Comparison of ENCODE assay signal across 29 cellular contexts in the genomic region with DNA sequence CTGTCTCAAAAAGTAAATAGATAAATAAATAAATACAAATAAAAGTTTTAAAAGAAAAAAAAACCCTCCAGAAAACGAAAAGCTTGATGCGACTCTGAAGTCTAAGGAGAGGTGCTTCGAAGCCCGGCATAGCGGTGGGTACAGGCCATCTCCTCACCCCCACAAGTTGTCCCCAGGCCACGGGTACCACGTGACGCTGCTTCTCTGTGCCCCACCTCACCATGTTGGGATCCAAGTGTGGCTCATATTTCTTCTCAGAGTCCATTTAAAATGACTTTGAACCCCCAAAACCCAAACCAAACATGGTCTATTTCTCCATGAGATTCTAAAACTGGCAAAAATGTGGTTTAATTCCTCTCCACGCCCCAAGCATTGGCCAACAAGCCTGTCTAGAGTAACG.
"Had no signal": no experiment of that assay in that cellular context is flagged by ENCODE, and none has a peak within 500 bp of the region (broad histone marks: within the 10 kb centered on the region; RNA-seq: fewer than 3 reads in every experiment).

No MANE protein-coding gene starts in this region.

- H3K9me3 ChIP-seq: colonic mucosa, esophagus muscularis mucosa, esophagus squamous epithelium, gastrocnemius medialis, gastroesophageal sphincter, heart left ventricle, heart right ventricle had no signal

- DNase-seq: colonic mucosa; cortex of kidney; dermis blood vessel endothelial cell; dorsolateral prefrontal cortex; effector CD4-positive, alpha-beta T cell; effector CD8-positive, alpha-beta T cell; effector memory CD4-positive, alpha-beta T cell; effector memory CD8-positive, alpha-beta T cell; endodermal cell; erythroblast; esophagus squamous epithelium; foreskin fibroblast; foreskin keratinocyte; foreskin melanocyte; gastrocnemius medialis; glutamatergic neuron; head of caudate nucleus; heart left ventricle; heart right ventricle had no signal

- ATAC-seq: effector memory CD8-positive, alpha-beta T cell; esophagus mucosa; foreskin keratinocyte; gastrocnemius medialis; gastroesophageal sphincter; heart left ventricle; heart right ventricle had no signal

- H3K4me3 ChIP-seq: colonic mucosa, coronary artery, dorsolateral prefrontal cortex, esophagus muscularis mucosa, esophagus squamous epithelium, gastrocnemius medialis, gastroesophageal sphincter, heart left ventricle, heart right ventricle, hepatocyte had no signal

- H3K36me3 ChIP-seq: colonic mucosa, esophagus muscularis mucosa, esophagus squamous epithelium, gastrocnemius medialis, gastroesophageal sphincter, heart left ventricle, heart right ventricle had no signal

- H2AFZ ChIP-seq: hepatocyte had no signal

- H3K4me1 ChIP-seq: colonic mucosa, esophagus muscularis mucosa, esophagus squamous epithelium, foreskin keratinocyte, gastrocnemius medialis, gastroesophageal sphincter, heart left ventricle, heart right ventricle had no signal

- H3K4me2 ChIP-seq: hepatocyte had no signal

- FAIRE-seq: colon, endometrium, endothelial cell of umbilical vein, frontal cortex had no signal

- H3K79me2 ChIP-seq: hepatocyte had no signal

- H3K27ac ChIP-seq: colonic mucosa, coronary artery, dorsolateral prefrontal cortex, epithelial cell of prostate, esophagus muscularis mucosa, esophagus squamous epithelium, foreskin keratinocyte, gastrocnemius medialis, gastroesophageal sphincter, heart left ventricle, heart right ventricle, hepatocyte had no signal

- H3K27me3 ChIP-seq: colonic mucosa had no signal
